ENCODE assay signal across 10 cellular contexts in genomic region chrX:3286196-3286920, GRCh38.
A peak's percentile ranks its signal among the peaks of the same experiment; 100 is the strongest.
DNase-seq lines count a peak whose midpoint lies in the region; ATAC-seq and TF ChIP-seq lines count a peak whose summit lies in the region.
"Had no signal": no experiment of that assay in that cellular context is flagged by ENCODE, and none has a peak within 500 bp of the region (broad histone marks: within the 10 kb centered on the region; RNA-seq: fewer than 3 reads in every experiment).

No MANE protein-coding gene starts in this region.

- POLR2A ChIA-PET in AG04449 (lab: Yijun Ruan, JAX), result no interaction called here

- H3K36me3 ChIP-seq in HUES48 (ENCODE audit: control insufficient read depth, insufficient read depth, low read length) (no peaks in the 10 kb centered on the region), mesodermal cell (ENCODE audit: control insufficient read depth, insufficient read depth, low read length) (no peaks in the 10 kb centered on the region)

- peak overlapping the region; percentile 18; the same call in 1 of the 2 replicates for H3K4me3 ChIP-seq in AG04449 (ENCODE audit: low read depth, low read length)
- no peak overlapping the region for H3K4me3 ChIP-seq in HUES48 (ENCODE audit: low read depth, low read length)
- H3K4me3 ChIP-seq in astrocyte of the spinal cord (ENCODE audit: low read depth, low read length), result peak overlapping the region; percentile 6
- H3K4me3 ChIP-seq in mesodermal cell (ENCODE audit: extremely low read depth, insufficient read depth, low read length, poor library complexity, severe bottlenecking), result no peak overlapping the region
- H3K4me3 ChIP-seq: lung had no signal

- CTCF ChIA-PET in AG04449 (lab: Yijun Ruan, JAX), result no interaction called here

- TF ChIP-seq CTCF in AG04449 (IDR thresholded peaks at IDR 0.05; ENCODE audit: insufficient read depth, low read length, missing control alignments) (no peak), astrocyte of the spinal cord (IDR thresholded peaks at IDR 0.05; ENCODE audit: low read depth, low read length) (no peak)

- H3K27ac Mint-ChIP-seq in stimulated activated memory B cell treated with anti-CD40 and anti-IgM and Interleukin-4, amounts not matched to agents 10 μg/mL and 1 μg/mL and 100 μg/mL, for 72 hours, result no peak overlapping the region
- H3K27ac Mint-ChIP-seq: B cell had no signal

- no peak overlapping the region for H3K4me3 Mint-ChIP-seq in stimulated activated memory B cell treated with anti-CD40 and anti-IgM and Interleukin-4, amounts not matched to agents 10 μg/mL and 1 μg/mL and 100 μg/mL, for 72 hours
- H3K4me3 Mint-ChIP-seq: B cell had no signal

- no peak overlapping the region for H3K9ac ChIP-seq in HUES48 (ENCODE audit: low read depth, low read length)

- H3K27me3 ChIP-seq in HUES48 (ENCODE audit: control insufficient read depth, insufficient read depth, low read length), result no peaks in the 10 kb centered on the region

- no peaks in the 10 kb centered on the region for H3K9me3 Mint-ChIP-seq in stimulated activated memory B cell treated with anti-CD40 and anti-IgM and Interleukin-4, amounts not matched to agents 10 μg/mL and 1 μg/mL and 100 μg/mL, for 72 hours

- ATAC-seq in GM19463 (IDR thresholded peaks at IDR 0.05; ENCODE audit: unreplicated experiment), result no peak
- no peak for ATAC-seq in stimulated activated memory B cell treated with anti-CD40 and anti-IgM and Interleukin-4, amounts not matched to agents 10 μg/mL and 1 μg/mL and 100 μg/mL, for 72 hours

- in situ Hi-C loops in astrocyte of the spinal cord (cut with HindIII; ENCODE audit: low sequenced_read_pairs), result no loop called here

- no peaks in the 10 kb centered on the region for H3K36me3 Mint-ChIP-seq in stimulated activated memory B cell treated with anti-CD40 and anti-IgM and Interleukin-4, amounts not matched to agents 10 μg/mL and 1 μg/mL and 100 μg/mL, for 72 hours

- H3K27me3 Mint-ChIP-seq in stimulated activated memory B cell treated with anti-CD40 and anti-IgM and Interleukin-4, amounts not matched to agents 10 μg/mL and 1 μg/mL and 100 μg/mL, for 72 hours, result no peaks in the 10 kb centered on the region
- H3K27me3 Mint-ChIP-seq: B cell had no signal

- H3K4me1 ChIP-seq in HUES48 (ENCODE audit: control insufficient read depth, insufficient read depth, low read length), result 0 out of 2 replicates have a peak, but pooled peaks cover 7% of the 10 kb centered on the region
- H3K4me1 ChIP-seq in mesodermal cell (ENCODE audit: control insufficient read depth, insufficient read depth, low read length, poor library complexity, severe bottlenecking), result peaks cover 9% of the 10 kb centered on the region

- peak overlapping the region; percentile 40 for H3K27ac ChIP-seq in HUES48 (ENCODE audit: low read depth, low read length)
- H3K27ac ChIP-seq in mesodermal cell (ENCODE audit: low read depth, low read length, severe bottlenecking), result peak overlapping the region; percentile 82

- 48 to 60% methylated on average over 1 to 6 of the region's 14 CpGs for WGBS in mesodermal cell (ENCODE audit: insufficient coverage in 2 of 2), 2 experiments

- DNase-seq in AG04449 (ENCODE audit: low read depth, low spot score) (no peak), astrocyte of the spinal cord (ENCODE audit: low read depth, low spot score) (peak; percentile 96), cerebellum (ENCODE audit: low spot score) (no peak), NCI-H187 treated with DMSO at 0.1 percent for 48 hours (lab: John Stamatoyannopoulos, UW) (no peak)

- H3K9me3 ChIP-seq in HUES48 (ENCODE audit: control insufficient read depth, insufficient read depth, low read length) (no peaks in the 10 kb centered on the region), mesodermal cell (ENCODE audit: control insufficient read depth, low read length) (no peaks in the 10 kb centered on the region)

- H3K4me1 Mint-ChIP-seq in stimulated activated memory B cell treated with anti-CD40 and anti-IgM and Interleukin-4, amounts not matched to agents 10 μg/mL and 1 μg/mL and 100 μg/mL, for 72 hours, result no peaks in the 10 kb centered on the region
- H3K4me1 Mint-ChIP-seq: B cell had no signal

Comparison
In these comparisons a context has a peak if more than half of its experiments do, and no peak if none do; other contexts are left out.
1. H3K4me3 ChIP-seq: peak in AG04449 (single experiment) and astrocyte of the spinal cord (single experiment); none in HUES48 (single experiment) and mesodermal cell (single experiment).